Comparison of ENCODE assay signal across 26 cellular contexts in the genomic region with DNA sequence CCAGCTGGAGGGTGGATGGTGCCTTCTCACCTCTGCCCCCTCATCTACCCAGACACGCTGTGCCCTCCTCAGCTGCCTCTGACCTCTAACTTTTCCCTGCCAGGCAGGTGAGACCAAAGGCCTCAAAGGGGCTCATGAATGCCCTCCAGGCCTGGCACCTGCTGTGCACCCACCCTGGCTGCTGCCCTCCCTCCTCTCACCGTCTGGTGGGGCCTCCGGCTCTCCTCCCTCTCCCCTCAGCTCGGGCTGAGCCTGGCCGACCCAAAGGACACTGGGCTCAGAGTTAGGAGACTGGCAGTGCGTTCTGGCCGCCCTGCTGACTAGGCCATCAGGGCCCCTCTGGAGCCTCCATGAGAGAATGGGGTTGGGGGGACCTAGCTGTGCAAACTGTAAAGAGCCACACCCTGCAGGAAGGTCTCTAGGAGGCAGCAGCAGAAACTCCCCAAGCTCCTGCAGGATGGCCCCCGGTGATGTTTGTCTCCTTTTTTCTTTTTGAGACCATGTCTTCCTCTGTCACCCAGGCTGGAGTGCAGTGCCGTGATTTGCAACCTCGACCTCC. TPM values are rescaled to one million over a fixed set of nuclear protein-coding genes. Genes with fewer than 3 reads are reported as not detected.
"Had no signal": no experiment of that assay in that cellular context is flagged by ENCODE, and none has a peak within 500 bp of the region (broad histone marks: within the 10 kb centered on the region; RNA-seq: fewer than 3 reads in every experiment).

No MANE protein-coding gene starts in this region.

- H3K4me3 Mint-ChIP-seq: naive thymus-derived CD8-positive, alpha-beta T cell had no signal

- H3K27ac ChIP-seq: dorsolateral prefrontal cortex, prostate gland, suprapubic skin, thyroid gland, upper lobe of left lung, uterus had no signal

- H3K4me3 ChIP-seq: dorsolateral prefrontal cortex, hepatocyte, pancreas, prostate gland, suprapubic skin, thyroid gland, upper lobe of left lung, uterus had no signal

- H3K4me1 Mint-ChIP-seq: naive thymus-derived CD8-positive, alpha-beta T cell had no signal

- ATAC-seq: left lobe of liver; naive thymus-derived CD8-positive, alpha-beta T cell; sciatic nerve had no signal

- H3K9me3 Mint-ChIP-seq: naive thymus-derived CD8-positive, alpha-beta T cell had no signal

- H3K27me3 ChIP-seq: dorsolateral prefrontal cortex, hepatocyte, pancreas, suprapubic skin, thyroid gland, upper lobe of left lung, uterus had no signal

- H3K36me3 Mint-ChIP-seq: naive thymus-derived CD8-positive, alpha-beta T cell had no signal

- DNase-seq: cortex of kidney; dorsolateral prefrontal cortex; effector CD8-positive, alpha-beta T cell; foreskin melanocyte; head of caudate nucleus; kidney glomerular epithelial cell; naive thymus-derived CD8-positive, alpha-beta T cell; nucleus accumbens; stimulated activated CD4-positive, alpha-beta T cell treated with anti-CD3 and anti-CD28 coated beads, Interleukin-2, amount 100 ng/mL, for 24 hours; stimulated activated naive CD4-positive, alpha-beta T cell treated with Interleukin-2 at 50 U/mL for 16 hours; thyroid gland; upper lobe of left lung; uterus had no signal

- H3K27me3 Mint-ChIP-seq: naive thymus-derived CD8-positive, alpha-beta T cell had no signal

- H3K27ac Mint-ChIP-seq: naive thymus-derived CD8-positive, alpha-beta T cell had no signal

- H3K36me3 ChIP-seq: pancreas, prostate gland, suprapubic skin, thyroid gland, upper lobe of left lung, uterus had no signal

- H3K9me3 ChIP-seq: pancreas, prostate gland, suprapubic skin, thyroid gland, upper lobe of left lung, uterus had no signal

RNA-seq across cellular contexts. Expression of a gene that starts 54.7 kb away (rescaled TPM):
- total RNA-seq: cerebellum; dorsolateral prefrontal cortex; hepatocyte; left lobe of liver; lower leg skin; mammary epithelial cell; mesenteric fat pad; naive thymus-derived CD8-positive, alpha-beta T cell; pancreas; prostate gland; renal cortical epithelial cell; sciatic nerve; skeletal muscle tissue; suprapubic skin; thyroid gland; upper lobe of left lung; uterus had no signal
- polyA plus RNA-seq: esophagus; hepatocyte; mammary epithelial cell; naive thymus-derived CD8-positive, alpha-beta T cell; pancreas had no signal
